In the genomic region with DNA sequence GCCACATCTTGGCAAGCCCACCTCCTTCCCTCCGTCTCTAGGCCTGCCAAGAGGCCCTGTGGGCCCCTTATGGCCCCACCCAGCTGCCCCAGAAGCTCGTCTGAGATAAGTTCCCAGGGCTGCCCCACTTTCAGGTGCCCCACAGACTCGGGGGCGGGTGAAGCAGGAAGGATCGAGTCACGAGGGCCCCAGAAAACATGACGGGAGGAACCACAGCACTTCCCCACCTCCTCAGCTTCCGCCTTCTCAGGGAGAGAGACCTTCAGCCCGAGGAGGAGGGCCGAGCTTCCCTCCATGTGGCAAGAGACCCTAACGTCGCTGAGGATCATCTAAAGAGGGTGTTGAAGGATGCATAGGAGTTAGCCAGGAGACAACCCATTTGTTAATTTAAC, we compare ENCODE assay signal across 9 cellular contexts. TPM values are rescaled to one million over a fixed set of nuclear protein-coding genes. Genes with fewer than 3 reads are reported as not detected.
DNase-seq lines count a peak whose midpoint lies in the region; ATAC-seq, FAIRE-seq and TF ChIP-seq lines count a peak whose summit lies in the region.
"Had no signal": no experiment of that assay in that cellular context is flagged by ENCODE, and none has a peak within 500 bp of the region (broad histone marks: within the 10 kb centered on the region; RNA-seq: fewer than 3 reads in every experiment).

No MANE protein-coding gene starts in this region.

- BruUV-seq in GM12878 (replicated peaks; lab: Mats Ljungman, UMichigan) = no TSS peak

- TF ChIP-seq POLR2A in GM18526 (IDR thresholded peaks at IDR 0.05; ENCODE audit: extremely low read depth, insufficient read length) (peak; percentile 55), GM12878 (IDR thresholded peaks at IDR 0.05; ENCODE audit: low read depth, low read length) (peak; percentile 79)

- H3K27me3 ChIP-seq in GM12878 (replicated peaks in 1 of 2; ENCODE audit: control insufficient read depth in 2 of 2, insufficient read depth in 2 of 2, low read length in 1 of 2) = no peaks in the 10 kb centered on the region
- peaks cover 26% of the 10 kb centered on the region for H3K27me3 ChIP-seq in SJCRH30

- no peak for FAIRE-seq in GM12878 (lab: Jason Lieb, UNC)
- FAIRE-seq: endothelial cell of umbilical vein had no signal

- no peak for TF ChIP-seq RAD21 in GM12878 (IDR thresholded peaks at IDR 0.05; ENCODE audit: insufficient read depth, low read depth, low read length)

- peak overlapping the region; percentile 93 for H3K27ac ChIP-seq in GM12878 (ENCODE audit: control insufficient read depth, insufficient read depth)
- H3K27ac ChIP-seq in SJCRH30 = no peak overlapping the region

- RAD21 ChIA-PET in GM12878 (lab: Charles Lee; ENCODE audit: unreplicated experiment) = interaction anchor here (0.5 to 1.8 kb wide), 8 partner anchors 8 to 251 kb away, joined by 3 to 14 read pairs (median 4); no protein-coding TSS in a partner anchor

- ATAC-seq in GM12878 = peak; percentile 70

- SMC1A ChIA-PET in GM12878 (lab: Charles Lee; ENCODE audit: uncharacterized antibody, unreplicated experiment) = interaction anchor here (0.8 to 2.6 kb wide), 8 partner anchors 12 to 77 kb away, joined by 4 to 11 read pairs (median 5); no protein-coding TSS in a partner anchor

- H2AFZ ChIP-seq in GM12878 (ENCODE audit: control insufficient read depth, low read depth, low read length) = peak overlapping the region; percentile 88

- intact Hi-C loops in GM12878 (cut with micrococcal nuclease; ENCODE audit: unreplicated experiment) = no loop called here

- H3K79me2 ChIP-seq in GM12878 (ENCODE audit: control insufficient read depth, insufficient read depth, low read length) = peaks cover 6% of the 10 kb centered on the region

- peaks cover 34% of the 10 kb centered on the region for H3K4me1 ChIP-seq in GM12878 (ENCODE audit: control insufficient read depth, insufficient read depth, low read length)
- H3K4me1 ChIP-seq in SJCRH30 = no peaks in the 10 kb centered on the region

- H3K36me3 ChIP-seq in GM12878 (ENCODE audit: control insufficient read depth in 2 of 2, insufficient read depth in 2 of 2, low read length in 1 of 2) = no peaks in the 10 kb centered on the region; a peak in 1 of 4 replicates
- no peaks in the 10 kb centered on the region for H3K36me3 ChIP-seq in SJCRH30

- CTCF ChIA-PET in GM12878 (lab: Yijun Ruan, JAX) = interaction anchor here (0.9 to 2.2 kb wide), 8 partner anchors 18 to 190 kb away, joined by 3 to 7 read pairs (median 4); partner anchors contain the start of gene JUND

- DNase-seq in UCSD-AML1 (lab: John Stamatoyannopoulos, UW; ENCODE audit: unreplicated experiment) = peak; percentile 84
- DNase-seq in GM12878 (ENCODE audit: low read depth, low spot score) = peak; percentile 66
- peak; percentile 71 to 78 for DNase-seq in stimulated activated CD4-positive, alpha-beta T cell treated with anti-CD3 and anti-CD28 coated beads, Interleukin-12 subunit alpha, Interleukin-12 subunit beta, amount 100 ng/mL, for 24 hours (ENCODE audit: low read depth in 2 of 2)
- DNase-seq in SJCRH30 = no peak
- no peak for DNase-seq in DMS 273 treated with DMSO at 0.1 percent for 48 hours (lab: John Stamatoyannopoulos, UW)
- DNase-seq in NCI-H2029 treated with DMSO at 0.1 percent for 48 hours (lab: John Stamatoyannopoulos, UW) = no peak
- no peak for DNase-seq in epidermal melanocyte (ENCODE audit: insufficient read length, low spot score)

- H4K20me1 ChIP-seq in GM12878 (ENCODE audit: control insufficient read depth, insufficient read depth) = no peaks in the 10 kb centered on the region

- H3K9me3 ChIP-seq in GM12878 (replicated peaks; ENCODE audit: control insufficient read depth, insufficient read depth, low read length) = no peaks in the 10 kb centered on the region
- H3K9me3 ChIP-seq in SJCRH30 (replicated peaks) = no peaks in the 10 kb centered on the region

- under 1% methylated on average over 12 of the region's 12 CpGs for WGBS in GM12878 (ENCODE audit: insufficient coverage, insufficient replicate concordance, low lambda C conversion rate, missing lambda C conversion rate)

- peak overlapping the region; percentile 48 for H3K4me2 ChIP-seq in GM12878 (ENCODE audit: control insufficient read depth, insufficient read depth)

- peak overlapping the region; percentile 72 for H3K9ac ChIP-seq in GM12878 (ENCODE audit: control insufficient read depth, insufficient read depth, low read length)

- POLR2A ChIA-PET in GM12878 (lab: Charles Lee) = interaction anchor here (0.6 to 4.2 kb wide), 14 partner anchors 7 to 1014 kb away, joined by 3 to 31 read pairs (median 5); partner anchors contain the start of genes JUND and MAST3

- H3K4me3 ChIP-seq in GM12878 (0 out of 2 replicates have a peak overlapping the region, but pooled peaks have one; percentile 15), SJCRH30 (no peak overlapping the region)

- 0 out of 4 replicates have a peak, but pooled peaks of 1 of the 2 experiments have one; percentile 29 for TF ChIP-seq EP300 in GM12878 (IDR thresholded peaks at IDR 0.05; ENCODE audit: borderline replicate concordance in 1 of 2, control insufficient read depth in 1 of 2, low read depth in 2 of 2, low read length in 2 of 2)

- in situ Hi-C loops in GM12878 (cut with MboI) = no loop called here

- TF ChIP-seq CTCF in GM12878 (IDR thresholded peaks at IDR 0.05 in 2 of 3, conservative IDR thresholded peaks at IDR 0.05 in 1 of 3; ENCODE audit: control insufficient read depth in 2 of 3, extremely low read depth in 1 of 3, insufficient read depth in 1 of 3, low read depth in 3 of 3, low read length in 3 of 3) = no peak

TF ChIP-seq in GM12878, 131 proteins besides CTCF, POLR2A, EP300 and RAD21 (continues in another document):
- TF ChIP-seq IKZF2 (IDR thresholded peaks at IDR 0.05) (peak; percentile 65 to 74), RB1 (IDR thresholded peaks at IDR 0.05; ENCODE audit: borderline replicate concordance) (no peak), USF2 (IDR thresholded peaks at IDR 0.05; ENCODE audit: borderline replicate concordance, low read depth, low read length) (peak; percentile 32; the same call in 1 of the 2 replicates), SMAD1 (IDR thresholded peaks at IDR 0.05; ENCODE audit: low read depth, partially characterized antibody) (no peak), SPI1 (IDR thresholded peaks at IDR 0.05; ENCODE audit: borderline replicate concordance, insufficient read depth, low read depth, low read length) (peak; percentile 58), BRCA1 (IDR thresholded peaks at IDR 0.05; ENCODE audit: low read depth, low read length) (no peak), ATF7 (IDR thresholded peaks at IDR 0.05; ENCODE audit: low read depth) (peak; percentile 70), JUNB (IDR thresholded peaks at IDR 0.05) (no peak), FOXM1 (IDR thresholded peaks at IDR 0.05; ENCODE audit: low read depth, low read length) (no peak), RAD51 (IDR thresholded peaks at IDR 0.05) (peak; percentile 82), SMC3 (IDR thresholded peaks at IDR 0.05; ENCODE audit: borderline replicate concordance, low read length) (no peak), MTA2 (IDR thresholded peaks at IDR 0.05; ENCODE audit: low read depth) (peak; percentile 58; the same call in 1 of the 2 replicates)

RNA-seq across cellular contexts. Expression of gene IL12RB1, which starts 4.5 kb away (rescaled TPM):
- total RNA-seq in GM12878 (2013; cell fraction: nucleolus; rRNA removed) = 13.5 and 19.9 TPM in 2 replicates
- total RNA-seq in GM12878 (2014; rRNA removed) (26.9 and 28.9 TPM in 2 replicates), GM12878 (2014; rRNA removed; fragmentation: Illumina TruSeq; extraction: Trizol) (15.5 and 16.1 TPM in 2 replicates), GM12878 (2021) (28.1 and 29.9 TPM in 2 replicates)
- 6.1 TPM for polyA plus RNA-seq in GM12878 (2011; ENCODE audit: low read depth)
- polyA plus RNA-seq in GM12878 (2011; rRNA removed) (5.5 and 10.8 TPM in 2 replicates), GM12878 (2014; fragmentation: Illumina TruSeq; extraction: Trizol) (6.8 and 14.0 TPM in 2 replicates), GM12878 (2014; fragmentation: Nextera tagmentation; extraction: Ambion mirVana) (1 to 10 TPM; 2.8 to 7.1 TPM), GM12878 (2014; rRNA removed) (26.9 and 30.3 TPM in 2 replicates), GM12878 (2016; fragmentation: Nextera tagmentation; extraction: Ambion mirVana) (10 to 100 TPM; 19.2 to 21.0 TPM)
- 13.2 and 18.7 TPM in 2 replicates for polyA plus RNA-seq in GM12878 (2011; cell fraction: cytosol; rRNA removed)
- polyA plus RNA-seq in GM12878 (2011; cell fraction: nucleus; rRNA removed) = 15.2 and 23.5 TPM in 2 replicates
- polyA plus RNA-seq in GM12878 (2012) = 9.4 and 11.8 TPM in 2 replicates
- 7.5 and 15.9 TPM in 2 replicates for polyA minus RNA-seq in GM12878 (2011; rRNA and poly(A)+ RNA removed)
- polyA minus RNA-seq in GM12878 (2011; cell fraction: cytosol; rRNA and poly(A)+ RNA removed) = 4.9 and 6.2 TPM in 2 replicates
- 10.9 and 17.8 TPM in 2 replicates for polyA minus RNA-seq in GM12878 (2011; cell fraction: nucleus; rRNA and poly(A)+ RNA removed)
- total RNA-seq in SJCRH30 (2014; rRNA removed; shearing (Covaris generic)) = not detected in 2 replicates
- total RNA-seq: endothelial cell of umbilical vein had no signal
- polyA plus RNA-seq: endothelial cell of umbilical vein had no signal

RNA-seq across cellular contexts. Expression of gene MAST3, which starts 6.4 kb away (rescaled TPM):
- 26.5 and 29.4 TPM in 2 replicates for total RNA-seq in GM12878 (2013; cell fraction: nucleolus; rRNA removed)
- total RNA-seq in GM12878 (2014; rRNA removed) (6.1 and 6.4 TPM in 2 replicates), GM12878 (2014; rRNA removed; fragmentation: Illumina TruSeq; extraction: Trizol) (2.7 and 3.0 TPM in 2 replicates), GM12878 (2021) (21.5 and 22.2 TPM in 2 replicates)
- polyA plus RNA-seq in GM12878 (2011; ENCODE audit: low read depth) = 4.8 TPM
- polyA plus RNA-seq in GM12878 (2011; rRNA removed) (1.9 and 4.5 TPM in 2 replicates), GM12878 (2014; fragmentation: Illumina TruSeq; extraction: Trizol) (2.8 and 5.3 TPM in 2 replicates), GM12878 (2014; fragmentation: Nextera tagmentation; extraction: Ambion mirVana) (1 to 10 TPM; 3.5 to 8.5 TPM), GM12878 (2014; rRNA removed) (9.7 and 11.8 TPM in 2 replicates), GM12878 (2016; fragmentation: Nextera tagmentation; extraction: Ambion mirVana) (10 to 100 TPM in 1 of 2 experiments, 1 to 10 TPM in 1; 9.7 to 10.5 TPM)
- polyA plus RNA-seq in GM12878 (2011; cell fraction: cytosol; rRNA removed) = 5.0 and 5.8 TPM in 2 replicates
- 22.0 and 27.3 TPM in 2 replicates for polyA plus RNA-seq in GM12878 (2011; cell fraction: nucleus; rRNA removed)
- 9.5 and 13.3 TPM in 2 replicates for polyA plus RNA-seq in GM12878 (2012)
- polyA minus RNA-seq in GM12878 (2011; rRNA and poly(A)+ RNA removed) = 6.1 and 10.3 TPM in 2 replicates
- 7.2 and 7.9 TPM in 2 replicates for polyA minus RNA-seq in GM12878 (2011; cell fraction: cytosol; rRNA and poly(A)+ RNA removed)
- 9.4 and 12.9 TPM in 2 replicates for polyA minus RNA-seq in GM12878 (2011; cell fraction: nucleus; rRNA and poly(A)+ RNA removed)
- total RNA-seq in SJCRH30 (2014; rRNA removed; shearing (Covaris generic)) = 4.3 and 4.5 TPM in 2 replicates

Comparison
In these comparisons a context has a peak if more than half of its experiments do, and no peak if none do; other contexts are left out.
1. DNase-seq: peak in UCSD-AML1 (single experiment), GM12878 (single experiment) and stimulated activated CD4-positive, alpha-beta T cell treated with anti-CD3 and anti-CD28 coated beads, Interleukin-12 subunit alpha, Interleukin-12 subunit beta, amount 100 ng/mL, for 24 hours (2 of 2); none in SJCRH30 (0 of 2), DMS 273 treated with DMSO at 0.1 percent for 48 hours (single experiment), NCI-H2029 treated with DMSO at 0.1 percent for 48 hours (single experiment) and epidermal melanocyte (single experiment).
2. RNA of gene IL12RB1, which starts 4.5 kb away (total RNA-seq): 13.5 to 29.9 TPM in GM12878; not detected in SJCRH30; every median in the first group is over 10 times any median in the second.